In genomic region chr2:120679526-120679925, GRCh38 we compare ENCODE assay signal across 10 cellular contexts. TPM values are rescaled to one million over a fixed set of nuclear protein-coding genes. Genes with fewer than 3 reads are reported as not detected.
DNase-seq lines count a peak whose midpoint lies in the region; ATAC-seq and TF ChIP-seq lines count a peak whose summit lies in the region.
"Had no signal": no experiment of that assay in that cellular context is flagged by ENCODE, and none has a peak within 500 bp of the region (broad histone marks: within the 10 kb centered on the region; RNA-seq: fewer than 3 reads in every experiment).

No MANE protein-coding gene starts in this region.

- peaks cover 79% of the 10 kb centered on the region for H3K27me3 Mint-ChIP-seq in T-helper 17 cell

- H3K9me3 ChIP-seq in BLaER1 (no peaks in the 10 kb centered on the region), T-helper 17 cell (ENCODE audit: control insufficient read depth, low read length, poor library complexity, severe bottlenecking) (no peaks in the 10 kb centered on the region)
- H3K9me3 ChIP-seq: SJCRH30 had no signal

- peak; percentile 7 for ATAC-seq in HG03442 (IDR thresholded peaks at IDR 0.05; ENCODE audit: unreplicated experiment)
- no peak for ATAC-seq in T-helper 17 cell
- ATAC-seq in HG02981 (IDR thresholded peaks at IDR 0.05; ENCODE audit: unreplicated experiment) = no peak
- no peak for ATAC-seq in HG03095 (IDR thresholded peaks at IDR 0.05; ENCODE audit: unreplicated experiment)
- ATAC-seq in foreskin keratinocyte = no peak

- H3K4me3 Mint-ChIP-seq in T-helper 17 cell = no peak overlapping the region

- peaks cover 3% of the 10 kb centered on the region for H3K4me1 Mint-ChIP-seq in T-helper 17 cell

- intact Hi-C loops in posterior vena cava (cut with DNase I) = loop anchor here in 1 of 2 donors (5.0 kb wide), 2 partner anchors 127 to 337 kb away; no protein-coding TSS in a partner anchor

- H3K4me1 ChIP-seq in BLaER1 (peaks cover 20% of the 10 kb centered on the region), foreskin keratinocyte (no peaks in the 10 kb centered on the region)

- no peaks in the 10 kb centered on the region for H3K36me3 ChIP-seq in BLaER1
- H3K36me3 ChIP-seq: SJCRH30 had no signal

- peak overlapping the region; percentile 74 for H3K4me2 ChIP-seq in BLaER1

- H3K27me3 ChIP-seq in BLaER1 = peaks cover 11% of the 10 kb centered on the region
- peaks cover 16% of the 10 kb centered on the region for H3K27me3 ChIP-seq in foreskin keratinocyte
- H3K27me3 ChIP-seq: SJCRH30 had no signal

- no peak overlapping the region for H3K4me3 ChIP-seq in BLaER1
- H3K4me3 ChIP-seq: PC-9, SJCRH30 had no signal

- H3K27ac Mint-ChIP-seq in T-helper 17 cell = peak overlapping the region; percentile 86

- H3K27ac ChIP-seq in BLaER1 (no peak overlapping the region), foreskin keratinocyte (no peak overlapping the region)
- H3K27ac ChIP-seq: PC-9, SJCRH30 had no signal

- H3K36me3 Mint-ChIP-seq in T-helper 17 cell (ENCODE audit: low read depth) = no peaks in the 10 kb centered on the region

- H4K20me1 ChIP-seq in BLaER1 = 0 out of 2 replicates have a peak, but pooled peaks cover 4% of the 10 kb centered on the region

- no peak for TF ChIP-seq CTCF in foreskin keratinocyte (conservative IDR thresholded peaks at IDR 0.05)

- DNase-seq in T-helper 17 cell = no peak
- peak; percentile 64 for DNase-seq in posterior vena cava (ENCODE audit: low spot score)
- DNase-seq in foreskin keratinocyte = no peak
- DNase-seq in NCI-H345 (lab: John Stamatoyannopoulos, UW) = no peak

- H3K9ac ChIP-seq in BLaER1 = no peak overlapping the region

RNA-seq across cellular contexts. Expression of gene GLI2, which starts 56.1 kb away (rescaled TPM):
- not detected for total RNA-seq in T-helper 17 cell
- total RNA-seq in posterior vena cava = 10 to 100 TPM; 13.0 to 21.1 TPM
- 0.44 TPM in 1 of 2 replicates, not detected in the other for total RNA-seq in foreskin keratinocyte
- polyA plus RNA-seq in foreskin keratinocyte = 0.18 TPM in 1 of 2 replicates, not detected in the other
